In the genomic region with DNA sequence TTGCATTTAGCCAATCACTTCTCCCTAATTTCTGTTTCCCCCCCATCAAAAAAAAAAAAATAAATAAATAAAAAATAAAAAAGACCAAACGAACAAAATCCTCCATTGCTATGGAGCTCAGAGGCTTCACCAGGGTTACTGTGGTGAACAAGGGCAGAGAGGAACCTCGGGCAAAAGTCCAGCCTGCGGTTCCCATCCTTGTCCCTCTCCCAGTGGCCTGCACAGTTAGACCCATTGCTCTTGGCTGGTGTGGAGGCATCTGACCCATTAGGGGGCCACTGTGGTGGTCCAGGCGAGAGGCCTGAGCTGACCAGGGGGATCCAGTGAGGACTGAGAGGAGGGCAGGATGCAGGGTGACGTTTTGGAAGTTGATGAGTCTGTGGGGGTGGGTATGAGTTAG, we compare ENCODE assay signal across 15 cellular contexts.
"Had no signal": no experiment of that assay in that cellular context is flagged by ENCODE, and none has a peak within 500 bp of the region (broad histone marks: within the 10 kb centered on the region; RNA-seq: fewer than 3 reads in every experiment).

No MANE protein-coding gene starts in this region.

- ATAC-seq: activated T-cell treated with anti-CD3 and anti-CD28 coated beads, Interleukin-2, amount 50 U/mL, for 4 hours; effector memory CD8-positive, alpha-beta T cell; left colon had no signal

- H3K27me3 ChIP-seq: ascending aorta, pancreas, upper lobe of left lung had no signal

- H3K27ac ChIP-seq: pancreas, VCaP had no signal

- H3K9ac ChIP-seq: SK-N-SH had no signal

- H3K4me3 ChIP-seq: ascending aorta, coronary artery, pancreas, upper lobe of left lung had no signal

- DNase-seq: activated CD4-positive, alpha-beta memory T cell treated with anti-CD3 and anti-CD28 coated beads for 36 hours; activated gamma-delta T cell; activated T-cell treated with anti-CD3 and anti-CD28 coated beads, Interleukin-2, amount 50 U/mL, for 4 hours; effector memory CD8-positive, alpha-beta T cell; erythroblast; head of caudate nucleus; left colon; nephron progenitor cell; pancreas; SK-N-SH; T-helper 1 cell; upper lobe of left lung had no signal

- H3K36me3 ChIP-seq: ascending aorta, pancreas, upper lobe of left lung had no signal

- H3K4me2 ChIP-seq: SK-N-SH had no signal

- H3K9me3 ChIP-seq: ascending aorta, pancreas, SK-N-SH, upper lobe of left lung had no signal

- H3K4me1 ChIP-seq: pancreas had no signal
